27 cellular contexts compared by ENCODE assay signal in the genomic region with DNA sequence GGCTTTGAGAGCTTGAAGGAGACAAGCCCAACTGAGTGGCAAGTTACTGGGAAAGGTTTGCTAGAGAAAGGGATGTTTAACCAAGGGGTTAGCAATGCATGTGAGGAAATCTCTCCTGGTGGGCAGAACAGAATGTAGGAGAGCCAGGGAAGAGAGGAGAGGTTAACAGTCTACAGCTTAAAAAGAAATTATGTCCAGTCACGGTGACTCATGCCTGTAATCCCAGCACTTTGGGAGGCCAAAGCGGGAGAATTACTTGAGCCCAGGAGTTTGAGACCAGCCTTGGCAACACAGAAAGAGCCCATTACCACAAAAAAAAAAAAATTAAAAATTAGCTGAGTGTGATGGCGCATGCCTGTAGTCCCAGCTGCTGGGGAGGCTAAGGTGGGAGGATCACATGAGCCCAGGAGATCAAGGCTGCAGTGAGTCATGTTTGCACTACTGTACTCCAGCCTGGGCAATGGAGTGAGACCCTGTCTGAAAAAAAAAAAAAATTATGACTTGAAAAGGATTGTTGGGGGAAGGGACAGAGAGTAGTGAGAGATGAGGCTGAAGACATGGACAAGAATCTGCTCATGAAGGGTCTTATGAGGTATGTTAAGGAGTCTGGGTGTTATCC.
"Had no signal": no experiment of that assay in that cellular context is flagged by ENCODE, and none has a peak within 500 bp of the region (broad histone marks: within the 10 kb centered on the region; RNA-seq: fewer than 3 reads in every experiment).

No MANE protein-coding gene starts in this region.

- H3K4me3 Mint-ChIP-seq: activated CD8-positive, alpha-beta T cell treated with anti-CD3 and anti-CD28 coated beads for 36 hours; activated naive CD4-positive, alpha-beta T cell treated with anti-CD3 and anti-CD28 coated beads, Interleukin-2, amount 50 U/mL, for 24 hours; activated naive CD8-positive, alpha-beta T cell treated with anti-CD3 and anti-CD28 coated beads, Interleukin-2, amount 50 U/mL, for 24 hours; activated T-cell treated with anti-CD3 and anti-CD28 coated beads, Interleukin-2, amount 50 U/mL, for 4 hours; activated T-helper 17 cell treated with anti-CD3 and anti-CD28 coated beads, Interleukin-2, amount 50 U/mL, for 72 hours; central memory CD8-positive, alpha-beta T cell; immature natural killer cell; nephron; WTC11 had no signal

- H3K36me3 ChIP-seq: breast epithelium, esophagus muscularis mucosa, heart left ventricle, right lobe of liver, transverse colon had no signal

- H3K27me3 Mint-ChIP-seq: activated CD8-positive, alpha-beta T cell treated with anti-CD3 and anti-CD28 coated beads for 36 hours; activated naive CD4-positive, alpha-beta T cell treated with anti-CD3 and anti-CD28 coated beads, Interleukin-2, amount 50 U/mL, for 24 hours; activated naive CD8-positive, alpha-beta T cell treated with anti-CD3 and anti-CD28 coated beads, Interleukin-2, amount 50 U/mL, for 24 hours; activated T-helper 17 cell treated with anti-CD3 and anti-CD28 coated beads, Interleukin-2, amount 50 U/mL, for 72 hours had no signal

- H3K4me1 ChIP-seq: breast epithelium, right lobe of liver, testis, transverse colon had no signal

- H3K9me3 ChIP-seq: breast epithelium, esophagus muscularis mucosa, heart left ventricle, right lobe of liver, testis, transverse colon had no signal

- H3K27ac Mint-ChIP-seq: activated CD8-positive, alpha-beta T cell treated with anti-CD3 and anti-CD28 coated beads for 36 hours; activated naive CD4-positive, alpha-beta T cell treated with anti-CD3 and anti-CD28 coated beads, Interleukin-2, amount 50 U/mL, for 24 hours; activated naive CD8-positive, alpha-beta T cell treated with anti-CD3 and anti-CD28 coated beads, Interleukin-2, amount 50 U/mL, for 24 hours; activated T-helper 17 cell treated with anti-CD3 and anti-CD28 coated beads, Interleukin-2, amount 50 U/mL, for 72 hours; immature natural killer cell; nephron; WTC11 had no signal

- ATAC-seq: activated CD8-positive, alpha-beta T cell treated with anti-CD3 and anti-CD28 coated beads for 36 hours; activated naive CD8-positive, alpha-beta T cell treated with anti-CD3 and anti-CD28 coated beads, Interleukin-2, amount 50 U/mL, for 24 hours; activated T-cell treated with anti-CD3 and anti-CD28 coated beads, Interleukin-2, amount 50 U/mL, for 4 hours; activated T-helper 17 cell treated with anti-CD3 and anti-CD28 coated beads, Interleukin-2, amount 50 U/mL, for 72 hours; heart left ventricle; left colon; right lobe of liver; stimulated activated naive CD8-positive, alpha-beta T cell treated with anti-CD3 and anti-CD28 coated beads, Interleukin-15, Interleukin-2, amounts not matched to agents 100 U/mL and 50 U/mL, for 24 hours; WTC11 had no signal

- H3K36me3 Mint-ChIP-seq: activated naive CD4-positive, alpha-beta T cell treated with anti-CD3 and anti-CD28 coated beads, Interleukin-2, amount 50 U/mL, for 24 hours; immature natural killer cell; WTC11 had no signal

- H3K27ac ChIP-seq: breast epithelium, esophagus muscularis mucosa, heart left ventricle, right lobe of liver, testis, transverse colon had no signal

- DNase-seq: activated CD4-positive, alpha-beta T cell treated with anti-CD3 and anti-CD28 coated beads, Interleukin-2, amount 50 U/mL, for 1 hour; activated CD8-positive, alpha-beta T cell treated with anti-CD3 and anti-CD28 coated beads for 36 hours; activated gamma-delta T cell treated with Interleukin-2 at 50 U/mL for 16 hours; activated naive CD8-positive, alpha-beta T cell treated with anti-CD3 and anti-CD28 coated beads, Interleukin-2, amount 50 U/mL, for 24 hours; activated T-cell treated with anti-CD3 and anti-CD28 coated beads, Interleukin-2, amount 50 U/mL, for 4 hours; amygdala; dermis blood vessel endothelial cell; effector CD4-positive, alpha-beta T cell; heart left ventricle; hypothalamus; immature natural killer cell; kidney; left colon; mammary epithelial cell; right lobe of liver; stimulated activated CD4-positive, alpha-beta T cell treated with anti-CD3 and anti-CD28 coated beads, Interleukin-4, amount 100 ng/mL, for 1 hour; stimulated activated naive CD8-positive, alpha-beta T cell treated with anti-CD3 and anti-CD28 coated beads, Interleukin-15, Interleukin-2, amounts not matched to agents 100 U/mL and 50 U/mL, for 24 hours; testis; transverse colon had no signal

- H3K4me3 ChIP-seq: breast epithelium, esophagus muscularis mucosa, heart left ventricle, right lobe of liver, testis, transverse colon had no signal

- H3K4me1 Mint-ChIP-seq: activated naive CD8-positive, alpha-beta T cell treated with anti-CD3 and anti-CD28 coated beads, Interleukin-2, amount 50 U/mL, for 24 hours; activated T-helper 17 cell treated with anti-CD3 and anti-CD28 coated beads, Interleukin-2, amount 50 U/mL, for 72 hours; central memory CD8-positive, alpha-beta T cell; immature natural killer cell; nephron; WTC11 had no signal

- H3K27me3 ChIP-seq: breast epithelium, esophagus muscularis mucosa, heart left ventricle, right lobe of liver, testis, transverse colon had no signal

- H3K9me3 Mint-ChIP-seq: activated CD8-positive, alpha-beta T cell treated with anti-CD3 and anti-CD28 coated beads for 36 hours; activated naive CD4-positive, alpha-beta T cell treated with anti-CD3 and anti-CD28 coated beads, Interleukin-2, amount 50 U/mL, for 24 hours; activated naive CD8-positive, alpha-beta T cell treated with anti-CD3 and anti-CD28 coated beads, Interleukin-2, amount 50 U/mL, for 24 hours; activated T-cell treated with anti-CD3 and anti-CD28 coated beads, Interleukin-2, amount 50 U/mL, for 4 hours; activated T-helper 17 cell treated with anti-CD3 and anti-CD28 coated beads, Interleukin-2, amount 50 U/mL, for 72 hours; central memory CD8-positive, alpha-beta T cell; immature natural killer cell; nephron; WTC11 had no signal

- FAIRE-seq: colon, kidney had no signal
